Comparison of ENCODE assay signal across 1 cellular context in the genomic region with DNA sequence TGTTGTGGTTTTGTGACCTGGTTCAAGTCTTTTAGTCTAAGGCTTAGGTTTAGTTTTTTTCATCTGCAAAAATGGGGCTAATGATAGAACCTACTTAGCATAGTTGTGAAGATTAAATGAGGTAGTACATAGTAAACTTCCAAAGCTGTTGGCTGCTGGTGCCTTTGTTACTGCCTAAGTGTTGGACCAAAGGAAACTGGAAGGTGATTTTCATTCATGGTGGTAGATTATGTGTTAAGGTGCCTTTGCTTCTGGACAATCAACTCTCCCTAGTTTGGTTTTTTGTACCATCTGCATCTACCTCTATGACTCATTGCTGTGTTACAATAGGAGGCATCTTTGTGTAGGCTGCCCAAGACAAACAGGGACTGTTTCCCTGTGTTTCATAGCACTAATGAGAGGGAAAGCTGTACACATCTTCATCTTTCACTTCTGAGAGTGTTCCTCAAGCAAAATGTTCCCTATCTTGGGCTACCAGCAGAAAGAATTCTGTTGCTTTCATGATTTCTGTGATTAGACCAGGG.
TF ChIP-seq lines count a peak whose summit lies in the region.

No MANE protein-coding gene starts in this region.

TF ChIP-seq in GM23338, 12 proteins besides CTCF, POLR2A, EP300 and RAD21 (continued from another document):
- TF ChIP-seq, protein P1, sequence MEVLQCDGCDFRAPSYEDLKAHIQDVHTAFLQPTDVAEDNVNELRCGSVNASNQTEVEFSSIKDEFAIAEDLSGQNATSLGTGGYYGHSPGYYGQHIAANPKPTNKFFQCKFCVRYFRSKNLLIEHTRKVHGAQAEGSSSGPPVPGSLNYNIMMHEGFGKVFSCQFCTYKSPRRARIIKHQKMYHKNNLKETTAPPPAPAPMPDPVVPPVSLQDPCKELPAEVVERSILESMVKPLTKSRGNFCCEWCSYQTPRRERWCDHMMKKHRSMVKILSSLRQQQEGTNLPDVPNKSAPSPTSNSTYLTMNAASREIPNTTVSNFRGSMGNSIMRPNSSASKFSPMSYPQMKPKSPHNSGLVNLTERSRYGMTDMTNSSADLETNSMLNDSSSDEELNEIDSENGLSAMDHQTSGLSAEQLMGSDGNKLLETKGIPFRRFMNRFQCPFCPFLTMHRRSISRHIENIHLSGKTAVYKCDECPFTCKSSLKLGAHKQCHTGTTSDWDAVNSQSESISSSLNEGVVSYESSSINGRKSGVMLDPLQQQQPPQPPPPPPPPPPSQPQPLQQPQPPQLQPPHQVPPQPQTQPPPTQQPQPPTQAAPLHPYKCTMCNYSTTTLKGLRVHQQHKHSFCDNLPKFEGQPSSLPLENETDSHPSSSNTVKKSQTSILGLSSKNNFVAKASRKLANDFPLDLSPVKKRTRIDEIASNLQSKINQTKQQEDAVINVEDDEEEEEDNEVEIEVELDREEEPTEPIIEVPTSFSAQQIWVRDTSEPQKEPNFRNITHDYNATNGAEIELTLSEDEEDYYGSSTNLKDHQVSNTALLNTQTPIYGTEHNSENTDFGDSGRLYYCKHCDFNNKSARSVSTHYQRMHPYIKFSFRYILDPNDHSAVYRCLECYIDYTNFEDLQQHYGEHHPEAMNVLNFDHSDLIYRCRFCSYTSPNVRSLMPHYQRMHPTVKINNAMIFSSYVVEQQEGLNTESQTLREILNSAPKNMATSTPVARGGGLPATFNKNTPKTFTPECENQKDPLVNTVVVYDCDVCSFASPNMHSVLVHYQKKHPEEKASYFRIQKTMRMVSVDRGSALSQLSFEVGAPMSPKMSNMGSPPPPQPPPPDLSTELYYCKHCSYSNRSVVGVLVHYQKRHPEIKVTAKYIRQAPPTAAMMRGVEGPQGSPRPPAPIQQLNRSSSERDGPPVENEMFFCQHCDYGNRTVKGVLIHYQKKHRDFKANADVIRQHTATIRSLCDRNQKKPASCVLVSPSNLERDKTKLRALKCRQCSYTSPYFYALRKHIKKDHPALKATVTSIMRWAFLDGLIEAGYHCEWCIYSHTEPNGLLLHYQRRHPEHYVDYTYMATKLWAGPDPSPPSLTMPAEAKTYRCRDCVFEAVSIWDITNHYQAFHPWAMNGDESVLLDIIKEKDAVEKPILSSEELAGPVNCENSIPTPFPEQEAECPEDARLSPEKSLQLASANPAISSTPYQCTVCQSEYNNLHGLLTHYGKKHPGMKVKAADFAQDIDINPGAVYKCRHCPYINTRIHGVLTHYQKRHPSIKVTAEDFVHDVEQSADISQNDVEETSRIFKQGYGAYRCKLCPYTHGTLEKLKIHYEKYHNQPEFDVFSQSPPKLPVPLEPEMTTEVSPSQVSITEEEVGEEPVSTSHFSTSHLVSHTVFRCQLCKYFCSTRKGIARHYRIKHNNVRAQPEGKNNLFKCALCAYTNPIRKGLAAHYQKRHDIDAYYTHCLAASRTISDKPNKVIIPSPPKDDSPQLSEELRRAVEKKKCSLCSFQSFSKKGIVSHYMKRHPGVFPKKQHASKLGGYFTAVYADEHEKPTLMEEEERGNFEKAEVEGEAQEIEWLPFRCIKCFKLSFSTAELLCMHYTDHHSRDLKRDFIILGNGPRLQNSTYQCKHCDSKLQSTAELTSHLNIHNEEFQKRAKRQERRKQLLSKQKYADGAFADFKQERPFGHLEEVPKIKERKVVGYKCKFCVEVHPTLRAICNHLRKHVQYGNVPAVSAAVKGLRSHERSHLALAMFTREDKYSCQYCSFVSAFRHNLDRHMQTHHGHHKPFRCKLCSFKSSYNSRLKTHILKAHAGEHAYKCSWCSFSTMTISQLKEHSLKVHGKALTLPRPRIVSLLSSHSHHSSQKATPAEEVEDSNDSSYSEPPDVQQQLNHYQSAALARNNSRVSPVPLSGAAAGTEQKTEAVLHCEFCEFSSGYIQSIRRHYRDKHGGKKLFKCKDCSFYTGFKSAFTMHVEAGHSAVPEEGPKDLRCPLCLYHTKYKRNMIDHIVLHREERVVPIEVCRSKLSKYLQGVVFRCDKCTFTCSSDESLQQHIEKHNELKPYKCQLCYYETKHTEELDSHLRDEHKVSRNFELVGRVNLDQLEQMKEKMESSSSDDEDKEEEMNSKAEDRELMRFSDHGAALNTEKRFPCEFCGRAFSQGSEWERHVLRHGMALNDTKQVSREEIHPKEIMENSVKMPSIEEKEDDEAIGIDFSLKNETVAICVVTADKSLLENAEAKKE (CRISPR knock-in tag; IDR thresholded peaks at IDR 0.05): no peak
- TF ChIP-seq, protein P2, sequence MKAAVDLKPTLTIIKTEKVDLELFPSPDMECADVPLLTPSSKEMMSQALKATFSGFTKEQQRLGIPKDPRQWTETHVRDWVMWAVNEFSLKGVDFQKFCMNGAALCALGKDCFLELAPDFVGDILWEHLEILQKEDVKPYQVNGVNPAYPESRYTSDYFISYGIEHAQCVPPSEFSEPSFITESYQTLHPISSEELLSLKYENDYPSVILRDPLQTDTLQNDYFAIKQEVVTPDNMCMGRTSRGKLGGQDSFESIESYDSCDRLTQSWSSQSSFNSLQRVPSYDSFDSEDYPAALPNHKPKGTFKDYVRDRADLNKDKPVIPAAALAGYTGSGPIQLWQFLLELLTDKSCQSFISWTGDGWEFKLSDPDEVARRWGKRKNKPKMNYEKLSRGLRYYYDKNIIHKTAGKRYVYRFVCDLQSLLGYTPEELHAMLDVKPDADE (IDR thresholded peaks at IDR 0.05): no peak
- no peak for TF ChIP-seq ZNF331 (CRISPR knock-in tag; IDR thresholded peaks at IDR 0.05; ENCODE audit: low read depth)
- TF ChIP-seq JUNB (IDR thresholded peaks at IDR 0.05; ENCODE audit: unreplicated experiment): no peak
- TF ChIP-seq NANOG (IDR thresholded peaks at IDR 0.05; ENCODE audit: borderline replicate concordance): no peak
TF ChIP-seq in GM23338: peak in this region for 0.
